Comparison of ENCODE assay signal across 20 cellular contexts in genomic region chr20:17635320-17635673, GRCh38. TPM values are rescaled to one million over a fixed set of nuclear protein-coding genes. Genes with fewer than 3 reads are reported as not detected.
DNase-seq lines count a peak whose midpoint lies in the region; ATAC-seq and TF ChIP-seq lines count a peak whose summit lies in the region.
"Had no signal": no experiment of that assay in that cellular context is flagged by ENCODE, and none has a peak within 500 bp of the region (broad histone marks: within the 10 kb centered on the region; RNA-seq: fewer than 3 reads in every experiment).

No MANE protein-coding gene starts in this region.

- H4K20me1 ChIP-seq in BLaER1, result 0 out of 2 replicates have a peak, but pooled peaks cover 21% of the 10 kb centered on the region

- peak in 2 of 8 donors; percentile 3 to 12 for ATAC-seq in heart right ventricle
- no peak for ATAC-seq in GM19351 (IDR thresholded peaks at IDR 0.05; ENCODE audit: unreplicated experiment)
- ATAC-seq: activated naive CD8-positive, alpha-beta T cell treated with anti-CD3 and anti-CD28 coated beads, Interleukin-2, amount 50 U/mL, for 24 hours; activated T-helper 17 cell treated with anti-CD3 and anti-CD28 coated beads, Interleukin-2, amount 50 U/mL, for 72 hours; K562 had no signal

- no peak for DNase-seq in WERI-Rb-1
- no peak for DNase-seq in heart right ventricle
- DNase-seq in HUDEP-2 (lab: John Stamatoyannopoulos, UW; ENCODE audit: unreplicated experiment in 76 of 76), result no peak
- DNase-seq in NK-92 treated with Interleukin-12 subunit alpha and Interleukin-12 subunit beta, amount 100 ng/mL, for 24 hours (lab: John Stamatoyannopoulos, UW), result no peak
- no peak for DNase-seq in NCI-H2171 treated with DMSO at 0.1 percent for 48 hours (lab: John Stamatoyannopoulos, UW)
- DNase-seq: activated CD4-positive, CD25-positive, alpha-beta regulatory T cell treated with anti-CD3 and anti-CD28 coated beads, Interleukin-2, amount 50 U/mL, for 72 hours; activated naive CD8-positive, alpha-beta T cell treated with anti-CD3 and anti-CD28 coated beads, Interleukin-2, amount 50 U/mL, for 24 hours; CD4-positive, CD25-positive, alpha-beta regulatory T cell; DMS53; effector memory CD4-positive, alpha-beta T cell; NCI-H1930; NCI-H446; stimulated activated CD4-positive, alpha-beta T cell treated with anti-CD3 and anti-CD28 coated beads, Interleukin-1b, Interleukin-23, amount 100 ng/mL, for 48 hours; stimulated activated naive CD4-positive, alpha-beta T cell had no signal

- H3K9me3 ChIP-seq in BLaER1, result no peaks in the 10 kb centered on the region
- H3K9me3 ChIP-seq in WERI-Rb-1 (ENCODE audit: severe bottlenecking), result no peaks in the 10 kb centered on the region
- no peaks in the 10 kb centered on the region for H3K9me3 ChIP-seq in heart right ventricle
- H3K9me3 ChIP-seq in skeletal muscle tissue (ENCODE audit: control insufficient read depth in 3 of 3, low read length in 3 of 3), result no peaks in the 10 kb centered on the region
- H3K9me3 ChIP-seq: ovary had no signal

- WGBS in heart right ventricle, 2 donors, result 74 to 77% methylated on average over 13 of the region's 13 CpGs

- peaks cover 90% of the 10 kb centered on the region for H3K4me1 ChIP-seq in BLaER1
- peaks cover 4 to 54% (median 31%) of the 10 kb centered on the region in 9 donors for H3K4me1 ChIP-seq in heart right ventricle
- H3K4me1 ChIP-seq in skeletal muscle tissue (ENCODE audit: control insufficient read depth in 3 of 3, insufficient read depth in 3 of 3, low read length in 3 of 3), result peaks cover 34 to 41% (median 41%) of the 10 kb centered on the region in 3 donors

- peak overlapping the region; percentile 91 for H3K27ac ChIP-seq in BLaER1
- H3K27ac ChIP-seq in WERI-Rb-1, result peak overlapping the region; percentile 16
- H3K27ac ChIP-seq in heart right ventricle, result peak overlapping the region in 6 of 10 donors; percentile 41 to 76 (median 54)
- H3K27ac ChIP-seq in skeletal muscle tissue (ENCODE audit: low read depth, low read length), result peak overlapping the region; percentile 56

- intact Hi-C loops in heart right ventricle (cut with DNase I), result no loop called here

- no peaks in the 10 kb centered on the region for H3K27me3 ChIP-seq in BLaER1
- H3K27me3 ChIP-seq in WERI-Rb-1 (ENCODE audit: insufficient read depth, low read depth, severe bottlenecking), result no peaks in the 10 kb centered on the region
- no peaks in the 10 kb centered on the region for H3K27me3 ChIP-seq in heart right ventricle
- no peaks in the 10 kb centered on the region for H3K27me3 ChIP-seq in skeletal muscle tissue (ENCODE audit: control insufficient read depth in 3 of 3, insufficient read depth in 3 of 3, low read length in 3 of 3)
- H3K27me3 ChIP-seq: ovary had no signal

- peaks cover 80% of the 10 kb centered on the region for H3K36me3 ChIP-seq in BLaER1
- H3K36me3 ChIP-seq in WERI-Rb-1, result peaks cover 6% of the 10 kb centered on the region
- peaks cover 0 to 100% (median 20%) of the 10 kb centered on the region in 9 donors for H3K36me3 ChIP-seq in heart right ventricle
- peaks cover 33 to 52% (median 43%) of the 10 kb centered on the region in 3 donors for H3K36me3 ChIP-seq in skeletal muscle tissue (ENCODE audit: control insufficient read depth in 3 of 3, insufficient read depth in 3 of 3, low read length in 3 of 3)
- H3K36me3 ChIP-seq: ovary had no signal

- TF ChIP-seq CTCF in WERI-Rb-1 (IDR thresholded peaks at IDR 0.05; ENCODE audit: low read depth, low read length) (no peak), heart right ventricle (IDR thresholded peaks at IDR 0.05) (no peak)

- H3K4me3 ChIP-seq in BLaER1 (peak overlapping the region; percentile 55), WERI-Rb-1 (ENCODE audit: low read depth, low read length) (no peak overlapping the region), heart right ventricle (no peak overlapping the region), skeletal muscle tissue (ENCODE audit: low read length in 3 of 3) (no peak overlapping the region)
- H3K4me3 ChIP-seq: K562, ovary had no signal

- H3K4me2 ChIP-seq in BLaER1, result peak overlapping the region; percentile 96

- H3K9ac ChIP-seq in BLaER1 (peak overlapping the region; percentile 72), skeletal muscle tissue (ENCODE audit: low read depth in 1 of 3, low read length in 3 of 3) (no peak overlapping the region)

RNA-seq across cellular contexts. Expression of gene RRBP1, which starts 46.7 kb away (rescaled TPM):
- 10 to 100 TPM; 23.5 to 71.3 (median 29.0) TPM for total RNA-seq in heart right ventricle
- polyA plus RNA-seq in heart right ventricle, result 10 to 100 TPM; 29.3 to 41.9 TPM
- 76.2 TPM for total RNA-seq in skeletal muscle tissue

Comparison
In these comparisons a context has a peak if more than half of its experiments do, and no peak if none do; other contexts are left out.
1. H3K27ac ChIP-seq: peak in every context shown above with its lines; median percentile 91 in BLaER1; 56 in skeletal muscle tissue; 54 in heart right ventricle; 16 in WERI-Rb-1.